Comparison of ENCODE assay signal across 8 cellular contexts in the genomic region with DNA sequence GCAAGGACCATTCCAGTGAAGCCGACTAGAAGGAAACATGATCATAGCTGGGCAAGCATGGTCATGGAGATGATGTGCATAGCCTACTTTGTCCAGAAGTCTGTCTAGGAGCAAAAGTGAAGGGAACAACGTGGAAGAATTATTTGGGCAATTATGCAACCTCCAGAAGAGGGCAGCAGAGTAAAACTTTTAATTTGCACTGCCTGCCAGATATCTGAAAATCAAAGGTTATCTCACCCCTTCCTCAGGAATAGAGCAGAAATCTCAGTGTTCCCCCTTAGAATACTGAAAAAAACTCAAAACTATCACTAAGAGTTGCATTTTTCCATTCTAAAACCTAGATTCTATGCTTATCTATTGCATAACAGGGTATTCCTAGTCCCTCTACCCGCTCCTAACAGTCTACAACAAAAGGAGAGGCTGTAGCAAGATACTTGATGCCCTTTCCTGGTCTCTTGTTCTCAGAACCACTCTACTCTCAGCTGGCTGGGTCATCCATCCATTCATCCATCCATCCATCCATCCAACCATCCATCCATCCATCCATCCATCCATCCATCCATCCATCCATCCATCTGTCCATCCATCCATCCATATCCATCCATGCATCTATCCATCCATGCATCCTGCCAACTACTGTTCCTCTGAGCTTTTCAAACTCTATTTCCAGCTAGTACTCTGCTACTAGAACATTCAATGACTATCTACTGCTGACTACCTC. TPM values are rescaled to one million over a fixed set of nuclear protein-coding genes. Genes with fewer than 3 reads are reported as not detected.
DNase-seq lines count a peak whose midpoint lies in the region; TF ChIP-seq lines count a peak whose summit lies in the region.

No MANE protein-coding gene starts in this region.

- POLR2A ChIA-PET in HEK293T (lab: Yijun Ruan, JAX) (interaction anchor here (1.5 kb wide), 1 partner anchor 237 kb away, joined by 4 read pairs; no protein-coding TSS in a partner anchor), MCF 10A (lab: Yijun Ruan, JAX) (interaction anchor here (0.5 to 2.2 kb wide), 4 partner anchors 8 to 1948 kb away, joined by 3 to 7 read pairs (median 4); no protein-coding TSS in a partner anchor)

- H3K36me3 ChIP-seq in kidney epithelial cell (ENCODE audit: control insufficient read depth, insufficient read depth, low read length), result no peaks in the 10 kb centered on the region
- H3K36me3 ChIP-seq in thyroid gland, result no peaks in the 10 kb centered on the region

- no peak for TF ChIP-seq POLR2A in thyroid gland (IDR thresholded peaks at IDR 0.05)

- CTCF ChIA-PET in HEK293T (lab: Yijun Ruan, JAX) (interaction anchor here (0.6 to 1.7 kb wide), 8 partner anchors 14 to 379 kb away, joined by 3 to 14 read pairs (median 4); no protein-coding TSS in a partner anchor), MCF 10A (lab: Yijun Ruan, JAX) (interaction anchor here (0.6 to 8.5 kb wide), 52 partner anchors 10 to 1949 kb away, joined by 3 to 121 read pairs (median 4); no protein-coding TSS in a partner anchor)

- no peaks in the 10 kb centered on the region for H3K9me3 ChIP-seq in thyroid gland

- TF ChIP-seq CTCF in MCF 10A (IDR thresholded peaks at IDR 0.05; ENCODE audit: unreplicated experiment) (peak; percentile 78), kidney epithelial cell (IDR thresholded peaks at IDR 0.05; ENCODE audit: insufficient read depth, low read length, poor library complexity, severe bottlenecking) (peak; percentile 58), thyroid gland (IDR thresholded peaks at IDR 0.05) (peak; percentile 45 to 77 (median 56))

- intact Hi-C loops in MCF 10A (cut with micrococcal nuclease) (loop anchor here (1.0 to 5.0 kb wide), 6 partner anchors 181 to 1561 kb away; a partner anchor contains a TSS), thyroid gland (cut with DNase I) (loop anchor here (10.0 kb wide), 2 partner anchors 274 to 324 kb away; a partner anchor contains a TSS)

- 35% methylated on average over 3 of the region's 3 CpGs for WGBS in thyroid gland, 2 donors

- H3K27me3 Mint-ChIP-seq in MCF 10A (ENCODE audit: insufficient read depth, unreplicated experiment), result no peaks in the 10 kb centered on the region

- H3K27me3 ChIP-seq in kidney epithelial cell (ENCODE audit: control insufficient read depth, insufficient read depth, low read length) (no peaks in the 10 kb centered on the region), thyroid gland (no peaks in the 10 kb centered on the region)

- H3K27ac Mint-ChIP-seq in MCF 10A (ENCODE audit: low read depth, unreplicated experiment), result no peak overlapping the region

- no TSS peak for BruUV-seq in MCF 10A (replicated peaks; lab: Mats Ljungman, UMichigan)

- peak; percentile 27 to 52 for DNase-seq in NOMO-1 (lab: John Stamatoyannopoulos, UW; ENCODE audit: unreplicated experiment in 2 of 2)
- no peak for DNase-seq in NOMO-1 treated with dmso at 0.1 percent for 144 hours (lab: John Stamatoyannopoulos, UW; ENCODE audit: unreplicated experiment)
- DNase-seq in HEK293T (ENCODE audit: extremely low spot score), result peak; percentile 55
- DNase-seq in OCI-M1 (lab: John Stamatoyannopoulos, UW), result peak; percentile 75
- DNase-seq in MCF 10A (ENCODE audit: unreplicated experiment), result peak; percentile 63
- DNase-seq in kidney epithelial cell (ENCODE audit: low read depth), result no peak
- no peak for DNase-seq in thyroid gland
- DNase-seq in ecto neural progenitor cell (ENCODE audit: low spot score), result no peak

- no peaks in the 10 kb centered on the region for H3K4me1 ChIP-seq in thyroid gland

- H3K27ac ChIP-seq in thyroid gland, result no peak overlapping the region

- no peaks in the 10 kb centered on the region for H3K9me3 Mint-ChIP-seq in MCF 10A (ENCODE audit: unreplicated experiment)

- H3K4me3 ChIP-seq in kidney epithelial cell (ENCODE audit: low read depth, low read length), result no peak overlapping the region
- no peak overlapping the region for H3K4me3 ChIP-seq in thyroid gland (replicated peaks in 1 of 3)

- no peaks in the 10 kb centered on the region for H3K4me1 Mint-ChIP-seq in MCF 10A (ENCODE audit: insufficient read depth, unreplicated experiment)

- H3K4me3 Mint-ChIP-seq in MCF 10A (ENCODE audit: unreplicated experiment), result no peak overlapping the region

- peaks cover 9% of the 10 kb centered on the region for H3K36me3 Mint-ChIP-seq in MCF 10A (ENCODE audit: insufficient read depth, unreplicated experiment)

TF ChIP-seq in HEK293T, 16 proteins besides CTCF, POLR2A, EP300 and RAD21:
- TF ChIP-seq HDGF (IDR thresholded peaks at IDR 0.05; ENCODE audit: borderline replicate concordance) (no peak), FOXA1 (IDR thresholded peaks at IDR 0.05) (no peak), L3MBTL2 (conservative IDR thresholded peaks at IDR 0.05) (no peak)

RNA-seq across cellular contexts. Expression of a gene that starts 8.4 kb away (rescaled TPM):
- total RNA-seq in MCF 10A (2022) (10.6 and 11.5 TPM in 2 replicates), kidney epithelial cell (23.8 and 25.3 TPM in 2 replicates), thyroid gland (10 to 100 TPM; 11.2 to 20.3 (median 14.3) TPM)

RNA-seq across cellular contexts. Expression of a gene that starts 50.9 kb away (rescaled TPM):
- total RNA-seq in MCF 10A (2022) (17.8 and 25.0 TPM in 2 replicates), kidney epithelial cell (13.5 and 18.1 TPM in 2 replicates), thyroid gland (10 to 100 TPM; 24.7 to 54.9 (median 29.7) TPM)

Comparison
In these comparisons a context has a peak if more than half of its experiments do, and no peak if none do; other contexts are left out.
1. DNase-seq: peak in NOMO-1 (2 of 2), HEK293T (single experiment), OCI-M1 (single experiment) and MCF 10A (single experiment); none in NOMO-1 treated with dmso at 0.1 percent for 144 hours (single experiment), kidney epithelial cell (single experiment), thyroid gland (0 of 2) and ecto neural progenitor cell (single experiment).
2. Peak in every context shown above with its lines, with median percentiles within 50 percentile points of each other: CTCF ChIP-seq.